ENCODE assay signal across 10 cellular contexts in genomic region chr13:80337706-80338105, GRCh38. TPM values are rescaled to one million over a fixed set of nuclear protein-coding genes. Genes with fewer than 3 reads are reported as not detected.
DNase-seq lines count a peak whose midpoint lies in the region; ATAC-seq and TF ChIP-seq lines count a peak whose summit lies in the region.
"Had no signal": no experiment of that assay in that cellular context is flagged by ENCODE, and none has a peak within 500 bp of the region (broad histone marks: within the 10 kb centered on the region; RNA-seq: fewer than 3 reads in every experiment).

No MANE protein-coding gene starts in this region.

- peaks cover 9% of the 10 kb centered on the region; the same call in 1 of the 2 replicates for H3K36me3 ChIP-seq in PC-9 (ENCODE audit: low read depth)
- H3K36me3 ChIP-seq in duodenal mucosa (ENCODE audit: control insufficient read depth in 1 of 2, insufficient read depth in 2 of 2, low read length in 2 of 2) = peaks cover 9 to 10% of the 10 kb centered on the region in 2 donors
- peaks cover 13 to 41% of the 10 kb centered on the region in 2 experiments for H3K36me3 ChIP-seq in mesenchymal stem cell (ENCODE audit: control insufficient read depth in 1 of 2, insufficient read depth in 2 of 2, low read depth in 1 of 2, low read length in 2 of 2)
- H3K36me3 ChIP-seq in upper lobe of left lung = peaks cover 0 to 34% (median 9%) of the 10 kb centered on the region in 4 donors

- H3K4me1 Mint-ChIP-seq in activated naive CD8-positive, alpha-beta T cell treated with anti-CD3 and anti-CD28 coated beads, Interleukin-2, amount 50 U/mL, for 24 hours = peaks cover 14% of the 10 kb centered on the region
- H3K4me1 Mint-ChIP-seq in activated CD4-positive, alpha-beta memory T cell treated with anti-CD3 and anti-CD28 coated beads for 36 hours (ENCODE audit: low read depth) = peaks cover 11% of the 10 kb centered on the region

- H3K9me3 ChIP-seq in PC-9 (ENCODE audit: insufficient read depth, low read depth) (no peaks in the 10 kb centered on the region), duodenal mucosa (ENCODE audit: control insufficient read depth in 1 of 2, low read length in 2 of 2) (no peaks in the 10 kb centered on the region), mesenchymal stem cell (ENCODE audit: control insufficient read depth, low read length) (no peaks in the 10 kb centered on the region), upper lobe of left lung (no peaks in the 10 kb centered on the region)

- POLR2A ChIA-PET in PC-9 (lab: Charles Lee; ENCODE audit: unreplicated experiment) = no interaction called here
- POLR2A ChIA-PET in activated CD4-positive, alpha-beta memory T cell treated with anti-CD3 and anti-CD28 coated beads for 36 hours (lab: Charles Lee) = no interaction called here

- H4K91ac ChIP-seq in mesenchymal stem cell (ENCODE audit: low read length) = peak overlapping the region; percentile 1

- TF ChIP-seq CTCF in PC-9 (conservative IDR thresholded peaks at IDR 0.05) (no peak), upper lobe of left lung (IDR thresholded peaks at IDR 0.05) (no peak)

- H3K79me2 ChIP-seq in PC-9 (ENCODE audit: low read depth) = peaks cover 56% of the 10 kb centered on the region

- no peak overlapping the region for H4K8ac ChIP-seq in mesenchymal stem cell (ENCODE audit: low read length)

- peak overlapping the region; percentile 49 to 89 for H3K9ac ChIP-seq in duodenal mucosa (ENCODE audit: low read depth in 1 of 2, low read length in 2 of 2)
- H3K9ac ChIP-seq in mesenchymal stem cell (ENCODE audit: low read length) = peak overlapping the region; percentile 98

- H2BK12ac ChIP-seq in mesenchymal stem cell (ENCODE audit: low read length in 2 of 2) = peak overlapping the region in 1 of 2 experiments; percentile 84

- peaks cover 15% of the 10 kb centered on the region for H3K27me3 Mint-ChIP-seq in activated naive CD8-positive, alpha-beta T cell treated with anti-CD3 and anti-CD28 coated beads, Interleukin-2, amount 50 U/mL, for 24 hours
- peaks cover 18% of the 10 kb centered on the region for H3K27me3 Mint-ChIP-seq in activated CD4-positive, alpha-beta memory T cell treated with anti-CD3 and anti-CD28 coated beads for 36 hours

- H2BK15ac ChIP-seq in mesenchymal stem cell (ENCODE audit: low read depth, poor library complexity, severe bottlenecking) = no peak overlapping the region

- no peak overlapping the region for H2AFZ ChIP-seq in PC-9
- no peak overlapping the region for H2AFZ ChIP-seq in mesenchymal stem cell (ENCODE audit: low read depth, low read length)

- BruUV-seq in PC-9 (replicated peaks; lab: Mats Ljungman, UMichigan) = no TSS peak

- H3K4me2 ChIP-seq in PC-9 (peak overlapping the region; percentile 91), mesenchymal stem cell (ENCODE audit: low read length, poor library complexity, severe bottlenecking) (peak overlapping the region; percentile 64)

- H3K4me3 ChIP-seq in PC-9 (peak overlapping the region; percentile 94), duodenal mucosa (ENCODE audit: low read depth in 1 of 2, low read length in 2 of 2) (peak overlapping the region; percentile 89 to 95), mesenchymal stem cell (ENCODE audit: insufficient read depth in 1 of 2, low read depth in 1 of 2, low read length in 2 of 2) (peak overlapping the region; percentile 59 to 98), upper lobe of left lung (peak overlapping the region; percentile 1 to 90 (median 76))

- ATAC-seq in upper lobe of left lung (ENCODE audit: low FRiP score in 2 of 2) = no peak
- ATAC-seq in activated naive CD8-positive, alpha-beta T cell treated with anti-CD3 and anti-CD28 coated beads, Interleukin-2, amount 50 U/mL, for 24 hours = no peak

- H3K36me3 Mint-ChIP-seq in activated naive CD8-positive, alpha-beta T cell treated with anti-CD3 and anti-CD28 coated beads, Interleukin-2, amount 50 U/mL, for 24 hours (ENCODE audit: low read depth) = no peaks in the 10 kb centered on the region
- no peaks in the 10 kb centered on the region for H3K36me3 Mint-ChIP-seq in activated CD4-positive, alpha-beta memory T cell treated with anti-CD3 and anti-CD28 coated beads for 36 hours
- H3K36me3 Mint-ChIP-seq: activated naive CD8-positive, alpha-beta T cell treated with anti-CD3 and anti-CD28 coated beads, Interleukin-2, amount 10 ng/mL, durations not matched to agents 7 days and 5 days had no signal

- peak overlapping the region in 1 of 2 experiments; percentile 74 for H3K4ac ChIP-seq in mesenchymal stem cell (ENCODE audit: low read depth in 1 of 2, low read length in 2 of 2)

- CTCF ChIA-PET in PC-9 (lab: Charles Lee) = no interaction called here
- CTCF ChIA-PET in activated CD4-positive, alpha-beta memory T cell treated with anti-CD3 and anti-CD28 coated beads for 36 hours (lab: Charles Lee) = no interaction called here

- WGBS in mesenchymal stem cell = 80% methylated on average over 2 of the region's 6 CpGs
- WGBS in upper lobe of left lung, 2 donors = 59 to 68% methylated on average over 6 of the region's 6 CpGs

- H2BK120ac ChIP-seq in mesenchymal stem cell (ENCODE audit: low read depth, low read length) = no peak overlapping the region

- H2AK5ac ChIP-seq in mesenchymal stem cell (ENCODE audit: low read length, severe bottlenecking) = no peak overlapping the region

- H3K14ac ChIP-seq in mesenchymal stem cell (ENCODE audit: low read length in 2 of 2) = peak overlapping the region in 1 of 2 experiments; percentile 78

- H3K27ac ChIP-seq in PC-9 = no peak overlapping the region
- H3K27ac ChIP-seq in duodenal mucosa (ENCODE audit: low read depth, low read length) = no peak overlapping the region
- peak overlapping the region; percentile 51 for H3K27ac ChIP-seq in mesenchymal stem cell (ENCODE audit: low read length, poor library complexity, severe bottlenecking)
- peak overlapping the region; percentile 94 to 96 (median 96) for H3K27ac ChIP-seq in upper lobe of left lung

- H3K18ac ChIP-seq in mesenchymal stem cell (ENCODE audit: low read depth in 1 of 2, low read length in 2 of 2) = peak overlapping the region in 1 of 2 experiments; percentile 75

- no peaks in the 10 kb centered on the region; the same call in 1 of the 2 replicates for H3F3A ChIP-seq in PC-9 (ENCODE audit: insufficient read depth, low read depth)

- H3K4me1 ChIP-seq in PC-9 (replicated peaks; ENCODE audit: insufficient read depth) (peaks cover 20% of the 10 kb centered on the region), duodenal mucosa (ENCODE audit: control insufficient read depth in 1 of 2, insufficient read depth in 2 of 2, low read length in 2 of 2) (peaks cover 17 to 18% of the 10 kb centered on the region in 2 donors), mesenchymal stem cell (ENCODE audit: control insufficient read depth, insufficient read depth, low read depth, low read length) (peaks cover 9% of the 10 kb centered on the region), upper lobe of left lung (peaks cover 21 to 44% (median 28%) of the 10 kb centered on the region in 4 donors)

- intact Hi-C loops in PC-9 (cut with micrococcal nuclease; ENCODE audit: unreplicated experiment) = no loop called here
- intact Hi-C loops in activated CD4-positive, alpha-beta memory T cell treated with anti-CD3 and anti-CD28 coated beads for 36 hours (cut with micrococcal nuclease) = no loop called here

- H3K27me3 ChIP-seq in PC-9 (ENCODE audit: insufficient read depth, low read depth) (no peaks in the 10 kb centered on the region), duodenal mucosa (ENCODE audit: control insufficient read depth in 1 of 2, insufficient read depth in 2 of 2, low read length in 2 of 2) (no peaks in the 10 kb centered on the region), mesenchymal stem cell (ENCODE audit: control insufficient read depth in 1 of 2, insufficient read depth in 1 of 2, low read length in 2 of 2) (no peaks in the 10 kb centered on the region), upper lobe of left lung (no peaks in the 10 kb centered on the region)

- H4K20me1 ChIP-seq in PC-9 (ENCODE audit: insufficient read depth) = peaks cover 20% of the 10 kb centered on the region

- DNase-seq in PC-9 (no peak), mesenchymal stem cell (peak; percentile 35), upper lobe of left lung (no peak), DMS153 treated with DMSO at 0.1 percent for 48 hours (lab: John Stamatoyannopoulos, UW; ENCODE audit: unreplicated experiment) (no peak)
- no peak for DNase-seq in activated naive CD8-positive, alpha-beta T cell treated with anti-CD3 and anti-CD28 coated beads, Interleukin-2, amount 50 U/mL, for 24 hours
- DNase-seq in activated CD4-positive, alpha-beta memory T cell treated with anti-CD3 and anti-CD28 coated beads for 36 hours = no peak
- DNase-seq: activated naive CD8-positive, alpha-beta T cell treated with anti-CD3 and anti-CD28 coated beads, Interleukin-2, amount 10 ng/mL, durations not matched to agents 7 days and 5 days; stimulated activated naive CD4-positive, alpha-beta T cell had no signal

- no peak overlapping the region for H3K27ac Mint-ChIP-seq in activated naive CD8-positive, alpha-beta T cell treated with anti-CD3 and anti-CD28 coated beads, Interleukin-2, amount 50 U/mL, for 24 hours
- H3K27ac Mint-ChIP-seq in activated CD4-positive, alpha-beta memory T cell treated with anti-CD3 and anti-CD28 coated beads for 36 hours = no peak overlapping the region
- H3K27ac Mint-ChIP-seq: activated naive CD8-positive, alpha-beta T cell treated with anti-CD3 and anti-CD28 coated beads, Interleukin-2, amount 10 ng/mL, durations not matched to agents 7 days and 5 days; nephron progenitor cell had no signal

- no peak for TF ChIP-seq POLR2A in upper lobe of left lung (IDR thresholded peaks at IDR 0.05)

- H3K9me3 Mint-ChIP-seq in activated naive CD8-positive, alpha-beta T cell treated with anti-CD3 and anti-CD28 coated beads, Interleukin-2, amount 50 U/mL, for 24 hours = no peaks in the 10 kb centered on the region
- no peaks in the 10 kb centered on the region for H3K9me3 Mint-ChIP-seq in activated CD4-positive, alpha-beta memory T cell treated with anti-CD3 and anti-CD28 coated beads for 36 hours
- H3K9me3 Mint-ChIP-seq: activated naive CD8-positive, alpha-beta T cell treated with anti-CD3 and anti-CD28 coated beads, Interleukin-2, amount 10 ng/mL, durations not matched to agents 7 days and 5 days had no signal

- no peaks in the 10 kb centered on the region for H3K79me1 ChIP-seq in mesenchymal stem cell (replicated peaks; ENCODE audit: low read length, poor library complexity, severe bottlenecking)

- no peak overlapping the region for H2BK5ac ChIP-seq in mesenchymal stem cell (ENCODE audit: low read depth, low read length, poor library complexity, severe bottlenecking)

- peak overlapping the region in 1 of 2 experiments; percentile 86 for H3K23ac ChIP-seq in mesenchymal stem cell (ENCODE audit: low read length in 2 of 2)

- H3K4me3 Mint-ChIP-seq in activated naive CD8-positive, alpha-beta T cell treated with anti-CD3 and anti-CD28 coated beads, Interleukin-2, amount 50 U/mL, for 24 hours = no peak overlapping the region
- H3K4me3 Mint-ChIP-seq in activated CD4-positive, alpha-beta memory T cell treated with anti-CD3 and anti-CD28 coated beads for 36 hours = no peak overlapping the region
- H3K4me3 Mint-ChIP-seq: activated naive CD8-positive, alpha-beta T cell treated with anti-CD3 and anti-CD28 coated beads, Interleukin-2, amount 10 ng/mL, durations not matched to agents 7 days and 5 days; nephron progenitor cell had no signal

- no peak for TF ChIP-seq EP300 in upper lobe of left lung (IDR thresholded peaks at IDR 0.05)

- H3K9me2 ChIP-seq in PC-9 (ENCODE audit: insufficient read depth) = no peaks in the 10 kb centered on the region

RNA-seq across cellular contexts. Expression of gene SPRY2, which starts 3.2 kb away (rescaled TPM):
- total RNA-seq in PC-9 (2021) = 13.4 and 15.8 TPM in 2 replicates
- 38.9 TPM for polyA plus RNA-seq in mesenchymal stem cell (2013, experiment 1 of 2)
- 38.8 TPM for polyA plus RNA-seq in mesenchymal stem cell (2013, experiment 2 of 2)
- total RNA-seq in upper lobe of left lung = 10 to 100 TPM; 19.3 to 76.3 (median 50.9) TPM
- under 1 TPM; 0.29 to 0.31 TPM for total RNA-seq in activated CD4-positive, alpha-beta memory T cell treated with anti-CD3 and anti-CD28 coated beads for 36 hours

Comparison
In these comparisons a context has a peak if more than half of its experiments do, and no peak if none do; other contexts are left out.
1. H3K27ac ChIP-seq: peak in mesenchymal stem cell (single experiment) and upper lobe of left lung (4 of 4); none in PC-9 (single experiment) and duodenal mucosa (single experiment).
2. RNA of gene SPRY2, which starts 3.2 kb away (total RNA-seq): 19.3 to 76.3 TPM in upper lobe of left lung and 13.4 to 15.8 TPM in PC-9; 0.29 to 0.31 TPM in activated CD4-positive, alpha-beta memory T cell treated with anti-CD3 and anti-CD28 coated beads for 36 hours; every median in the first group is over 10 times any median in the second.
3. Peak in every context shown above with its lines, with median percentiles within 50 percentile points of each other: H3K4me3 ChIP-seq.